In the genomic region with DNA sequence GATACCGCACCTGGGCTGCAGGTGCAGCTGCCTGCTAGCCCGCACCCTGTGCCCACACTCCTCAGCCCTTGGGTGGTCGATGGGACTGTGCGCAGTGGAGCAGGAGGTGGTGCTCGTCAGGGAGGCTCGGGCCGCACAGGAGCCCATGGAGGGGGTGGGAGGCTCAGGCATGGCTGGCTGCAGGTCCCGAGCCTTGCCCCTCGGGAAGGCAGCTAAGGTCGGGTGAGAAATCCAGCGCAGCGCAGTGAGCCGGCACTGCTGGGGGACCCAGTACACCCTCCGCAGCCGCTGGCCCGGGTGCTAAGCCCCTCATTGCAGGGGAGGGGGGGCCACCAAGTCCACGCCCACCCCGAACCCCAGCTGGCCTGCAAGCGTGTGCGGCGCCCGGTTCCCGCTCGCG, we compare ENCODE assay signal across 12 cellular contexts. TPM values are rescaled to one million over a fixed set of nuclear protein-coding genes. Genes with fewer than 3 reads are reported as not detected.
DNase-seq lines count a peak whose midpoint lies in the region; ATAC-seq lines count a peak whose summit lies in the region.
"Not testable (repeated sequence)": the region's sequence is repeated elsewhere in the genome, so short reads cannot be mapped to it uniquely, and the experiment has no call there.
"Had no signal": no experiment of that assay in that cellular context is flagged by ENCODE, and none has a peak within 500 bp of the region (broad histone marks: within the 10 kb centered on the region; RNA-seq: fewer than 3 reads in every experiment).

No MANE protein-coding gene starts in this region.

- DNase-seq in Right ventricle myocardium inferior (ENCODE audit: missing footprints), result peak; percentile 22

- intact Hi-C loops in Right ventricle myocardium inferior (cut with DNase I), result not testable (repeated sequence)

- not testable (repeated sequence) for ATAC-seq in Right ventricle myocardium inferior

RNA-seq across cellular contexts. Expression of a gene that starts 20.4 kb away (rescaled TPM):
- total RNA-seq in Right ventricle myocardium inferior, result not detected
- total RNA-seq: A172; A673; B cell; Caco-2; Calu3; CD4-positive, alpha-beta memory T cell; CD4-positive, alpha-beta T cell; CD4-positive, CD25-positive, alpha-beta regulatory T cell; CD8-positive, alpha-beta memory T cell; CD8-positive, alpha-beta T cell; Daoy had no signal

RNA-seq across cellular contexts. Expression of a gene that starts 25.2 kb away (rescaled TPM):
- total RNA-seq in Right ventricle myocardium inferior, result not detected
- total RNA-seq: A172; A673; B cell; Caco-2; Calu3; CD4-positive, alpha-beta memory T cell; CD4-positive, alpha-beta T cell; CD4-positive, CD25-positive, alpha-beta regulatory T cell; CD8-positive, alpha-beta memory T cell; CD8-positive, alpha-beta T cell; Daoy had no signal

RNA-seq across cellular contexts. Expression of a gene that starts 42.8 kb away (rescaled TPM):
- not detected for total RNA-seq in Right ventricle myocardium inferior
- total RNA-seq: A172; A673; B cell; Caco-2; Calu3; CD4-positive, alpha-beta memory T cell; CD4-positive, alpha-beta T cell; CD4-positive, CD25-positive, alpha-beta regulatory T cell; CD8-positive, alpha-beta memory T cell; CD8-positive, alpha-beta T cell; Daoy had no signal

RNA-seq across cellular contexts. Expression of a gene that starts 51.9 kb away (rescaled TPM):
- total RNA-seq in Right ventricle myocardium inferior, result not detected
- total RNA-seq: A172; A673; B cell; Caco-2; Calu3; CD4-positive, alpha-beta memory T cell; CD4-positive, alpha-beta T cell; CD4-positive, CD25-positive, alpha-beta regulatory T cell; CD8-positive, alpha-beta memory T cell; CD8-positive, alpha-beta T cell; Daoy had no signal
